25 cellular contexts compared by ENCODE assay signal in genomic region chr5:32476891-32477290, GRCh38.
"Had no signal": no experiment of that assay in that cellular context is flagged by ENCODE, and none has a peak within 500 bp of the region (broad histone marks: within the 10 kb centered on the region; RNA-seq: fewer than 3 reads in every experiment).

No MANE protein-coding gene starts in this region.

- H3K36me3 ChIP-seq: left ventricle myocardium inferior, neutrophil, ovary, right atrium auricular region, stomach, thyroid gland, transverse colon, upper lobe of left lung, vagina had no signal

- H3K9me3 ChIP-seq: left ventricle myocardium inferior, neutrophil, ovary, right atrium auricular region, stomach, testis, thyroid gland, transverse colon, upper lobe of left lung, vagina had no signal

- H3K4me1 Mint-ChIP-seq: naive thymus-derived CD8-positive, alpha-beta T cell; stimulated activated naive B cell treated with anti-CD40 and anti-IgM and Interleukin-4, amounts not matched to agents 10 μg/mL and 1 μg/mL and 100 μg/mL, for 72 hours had no signal

- H3K4me3 Mint-ChIP-seq: naive thymus-derived CD8-positive, alpha-beta T cell; nephron; neural crest cell; stimulated activated naive B cell treated with anti-CD40 and anti-IgM and Interleukin-4, amounts not matched to agents 10 μg/mL and 1 μg/mL and 100 μg/mL, for 72 hours had no signal

- H3K4me1 ChIP-seq: left ventricle myocardium inferior, right atrium auricular region, stomach, testis, upper lobe of left lung, vagina had no signal

- H3K9me3 Mint-ChIP-seq: naive thymus-derived CD8-positive, alpha-beta T cell; nephron; neural crest cell; stimulated activated naive B cell treated with anti-CD40 and anti-IgM and Interleukin-4, amounts not matched to agents 10 μg/mL and 1 μg/mL and 100 μg/mL, for 72 hours had no signal

- H3K27ac ChIP-seq: left ventricle myocardium inferior, neutrophil, ovary, right atrium auricular region, skin epidermis, stomach, testis, thyroid gland, transverse colon, upper lobe of left lung, vagina had no signal

- ATAC-seq: naive thymus-derived CD8-positive, alpha-beta T cell; sciatic nerve; stimulated activated naive B cell treated with anti-CD40 and anti-IgM and Interleukin-4, amounts not matched to agents 10 μg/mL and 1 μg/mL and 100 μg/mL, for 72 hours; stimulated activated naive CD8-positive, alpha-beta T cell treated with anti-CD3 and anti-CD28 coated beads, Interleukin-15, Interleukin-2, amounts not matched to agents 100 U/mL and 50 U/mL, for 24 hours had no signal

- H3K27ac Mint-ChIP-seq: nephron; progenitor cell of endocrine pancreas; stimulated activated naive B cell treated with anti-CD40 and anti-IgM and Interleukin-4, amounts not matched to agents 10 μg/mL and 1 μg/mL and 100 μg/mL, for 72 hours had no signal

- DNase-seq: islet precursor cell; left ventricle myocardium inferior; naive thymus-derived CD8-positive, alpha-beta T cell; occipital lobe; ovary; stimulated activated CD4-positive, alpha-beta T cell treated with anti-CD3 and anti-CD28 coated beads, Interleukin-12 subunit alpha, Interleukin-12 subunit beta, amount 100 ng/mL, for 4 hours; stimulated activated CD4-positive, alpha-beta T cell treated with anti-CD3 and anti-CD28 coated beads, Interleukin-15, amount 100 ng/mL, for 24 hours; stimulated activated CD4-positive, alpha-beta T cell treated with anti-CD3 and anti-CD28 coated beads, Interleukin-2, amount 100 ng/mL, for 24 hours; stimulated activated CD4-positive, alpha-beta T cell treated with anti-CD3 and anti-CD28 coated beads, Interleukin-4, amount 100 ng/mL, for 1 hour; stimulated activated naive B cell treated with anti-CD40 and anti-IgM and Interleukin-4, amounts not matched to agents 10 μg/mL and 1 μg/mL and 100 μg/mL, for 72 hours; stimulated activated naive CD8-positive, alpha-beta T cell treated with anti-CD3 and anti-CD28 coated beads, Interleukin-15, Interleukin-2, amounts not matched to agents 100 U/mL and 50 U/mL, for 24 hours; stomach; testis; thyroid gland; transverse colon; upper lobe of left lung had no signal

- H3K36me3 Mint-ChIP-seq: naive thymus-derived CD8-positive, alpha-beta T cell; stimulated activated naive B cell treated with anti-CD40 and anti-IgM and Interleukin-4, amounts not matched to agents 10 μg/mL and 1 μg/mL and 100 μg/mL, for 72 hours had no signal

- H3K4me3 ChIP-seq: left ventricle myocardium inferior, lung, ovary, right atrium auricular region, skin epidermis, stomach, testis, thyroid gland, transverse colon, upper lobe of left lung, vagina had no signal

- H3K27me3 Mint-ChIP-seq: naive thymus-derived CD8-positive, alpha-beta T cell; progenitor cell of endocrine pancreas had no signal

- H3K27me3 ChIP-seq: neutrophil, ovary, right atrium auricular region, stomach, testis, thyroid gland, transverse colon, upper lobe of left lung, vagina had no signal
